10 cellular contexts compared by ENCODE assay signal in genomic region chr4:171812377-171813194, GRCh38. TPM values are rescaled to one million over a fixed set of nuclear protein-coding genes. Genes with fewer than 3 reads are reported as not detected.
A peak's percentile ranks its signal among the peaks of the same experiment; 100 is the strongest.
DNase-seq lines count a peak whose midpoint lies in the region; TF ChIP-seq lines count a peak whose summit lies in the region.
"Had no signal": no experiment of that assay in that cellular context is flagged by ENCODE, and none has a peak within 500 bp of the region (broad histone marks: within the 10 kb centered on the region; RNA-seq: fewer than 3 reads in every experiment).

No MANE protein-coding gene starts in this region.

- intact Hi-C loops in posterior cingulate gyrus (cut with DNase I) = no loop called here
- intact Hi-C loops in prostate gland (cut with DNase I) = no loop called here

- peak; percentile 12 for DNase-seq in GM13976 (ENCODE audit: low spot score)
- peak; percentile 68 for DNase-seq in HK-2 (ENCODE audit: unreplicated experiment)
- peak in 9 of 10 donors; percentile 13 to 88 (median 32) for DNase-seq in posterior cingulate gyrus
- no peak for DNase-seq in NCI-H510A treated with DMSO at 0.1 percent for 48 hours (lab: John Stamatoyannopoulos, UW)
- DNase-seq in prostate gland (ENCODE audit: low spot score) = no peak
- DNase-seq in AML-193 (lab: John Stamatoyannopoulos, UW) = no peak
- DNase-seq in medulla oblongata (ENCODE audit: extremely low spot score) = no peak

- no peaks in the 10 kb centered on the region for H3K36me3 ChIP-seq in ectodermal cell (ENCODE audit: control insufficient read depth, insufficient read depth, low read length)
- no peaks in the 10 kb centered on the region for H3K36me3 ChIP-seq in prostate gland

- H3K4me1 ChIP-seq in ectodermal cell (ENCODE audit: control insufficient read depth, insufficient read depth, low read length) = peaks cover 6% of the 10 kb centered on the region
- no peaks in the 10 kb centered on the region for H3K4me1 ChIP-seq in prostate gland (replicated peaks)

- H3K27ac ChIP-seq in ectodermal cell (ENCODE audit: insufficient read depth, low read depth, low read length, poor library complexity, severe bottlenecking) (no peak overlapping the region), prostate gland (no peak overlapping the region)

- H3K9me3 ChIP-seq in ectodermal cell (ENCODE audit: control insufficient read depth, low read length) (no peaks in the 10 kb centered on the region), prostate gland (no peaks in the 10 kb centered on the region)

- peak overlapping the region; percentile 60 for H3K4me3 ChIP-seq in ectodermal cell (ENCODE audit: insufficient read depth, low read depth, low read length)
- H3K4me3 ChIP-seq in prostate gland = peak overlapping the region in 1 of 2 donors; percentile 11

- TF ChIP-seq CTCF in GM13976 (IDR thresholded peaks at IDR 0.05; ENCODE audit: borderline replicate concordance, control extremely low read depth, extremely low read depth, insufficient read depth, missing control alignments) = no peak
- no peak for TF ChIP-seq CTCF in prostate gland (IDR thresholded peaks at IDR 0.05)

- H3K27me3 ChIP-seq in ectodermal cell (ENCODE audit: control insufficient read depth, insufficient read depth, low read length, poor library complexity, severe bottlenecking) (peaks cover 48% of the 10 kb centered on the region), prostate gland (replicated peaks; ENCODE audit: insufficient read depth) (peaks cover 15% of the 10 kb centered on the region)

- in situ Hi-C loops in GM13976 (cut with MboI; ENCODE audit: low sequenced_read_pairs, unreplicated experiment) = no loop called here

- TF ChIP-seq POLR2A in prostate gland (IDR thresholded peaks at IDR 0.05) = no peak

- 2 to 3% methylated on average over 54 of the region's 54 CpGs for WGBS in ectodermal cell, 2 experiments
- 1% methylated on average over 50 of the region's 54 CpGs for WGBS in prostate gland

RNA-seq across cellular contexts. Expression of gene GALNTL6, which starts 0.6 kb away (rescaled TPM):
- polyA plus RNA-seq in ectodermal cell (2013, experiment 1 of 4) = 0.46 TPM
- 0.14 TPM for polyA plus RNA-seq in ectodermal cell (2013, experiment 2 of 4)
- 0.64 TPM for polyA plus RNA-seq in ectodermal cell (2013, experiment 3 of 4)
- 1.0 TPM for polyA plus RNA-seq in ectodermal cell (2013, experiment 4 of 4)
- under 1 TPM; 0.23 to 0.85 TPM for total RNA-seq in prostate gland
- total RNA-seq: dermis microvascular lymphatic vessel endothelial cell, subcutaneous adipose tissue had no signal

Comparison
In these comparisons a context has a peak if more than half of its experiments do, and no peak if none do; other contexts are left out.
1. DNase-seq: peak in GM13976 (single experiment), HK-2 (single experiment) and posterior cingulate gyrus (9 of 10); none in NCI-H510A treated with DMSO at 0.1 percent for 48 hours (single experiment), prostate gland (single experiment), AML-193 (0 of 2) and medulla oblongata (single experiment).